ENCODE assay signal across 14 cellular contexts in genomic region chr1:70909262-70909817, GRCh38.
"Had no signal": no experiment of that assay in that cellular context is flagged by ENCODE, and none has a peak within 500 bp of the region (broad histone marks: within the 10 kb centered on the region; RNA-seq: fewer than 3 reads in every experiment).

No MANE protein-coding gene starts in this region.

- H3K27ac ChIP-seq: dorsolateral prefrontal cortex, neutrophil had no signal

- H3K27me3 ChIP-seq: dorsolateral prefrontal cortex, neutrophil had no signal

- ATAC-seq: activated CD8-positive, alpha-beta memory T cell treated with anti-CD3 and anti-CD28 coated beads, Interleukin-2, amount 10 ng/mL, durations not matched to agents 7 days and 5 days; esophagus mucosa; right cardiac atrium; WTC11 had no signal

- H3K9me3 ChIP-seq: neutrophil had no signal

- H3K4me3 ChIP-seq: dorsolateral prefrontal cortex had no signal

- DNase-seq: activated CD4-positive, alpha-beta T cell treated with anti-CD3 and anti-CD28 coated beads for 48 hours; activated CD8-positive, alpha-beta memory T cell treated with anti-CD3 and anti-CD28 coated beads, Interleukin-2, amount 10 ng/mL, durations not matched to agents 7 days and 5 days; activated gamma-delta T cell treated with Interleukin-2 at 50 U/mL for 16 hours; activated naive CD8-positive, alpha-beta T cell treated with anti-CD3 and anti-CD28 coated beads for 36 hours; activated T-cell treated with anti-CD3 and anti-CD28 coated beads, Interleukin-2, amount 50 U/mL, for 24 hours; aorta; dorsolateral prefrontal cortex; naive B cell; posterior cingulate gyrus; right cardiac atrium; small intestine had no signal

- H3K36me3 ChIP-seq: neutrophil had no signal
